Comparison of ENCODE assay signal across 31 cellular contexts in the genomic region with DNA sequence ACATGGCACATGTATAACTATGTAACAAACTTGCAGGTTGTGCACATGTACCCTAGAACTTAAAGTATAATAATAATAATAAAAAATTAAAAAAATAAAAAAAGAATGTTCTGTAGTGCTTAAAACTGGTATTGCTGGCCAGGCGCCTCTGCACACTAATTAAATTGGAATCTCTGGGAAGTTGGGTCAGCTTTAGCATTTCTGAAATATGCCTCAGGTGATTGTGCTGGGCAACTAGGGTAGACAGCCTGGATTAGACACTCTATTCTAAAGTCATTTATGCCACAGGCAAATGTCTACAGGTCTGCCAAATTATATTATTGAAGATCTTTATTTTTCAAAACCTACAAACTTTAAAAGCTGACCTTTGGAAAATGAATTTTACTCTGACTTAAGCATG. TPM values are rescaled to one million over a fixed set of nuclear protein-coding genes. Genes with fewer than 3 reads are reported as not detected.
"Had no signal": no experiment of that assay in that cellular context is flagged by ENCODE, and none has a peak within 500 bp of the region (broad histone marks: within the 10 kb centered on the region; RNA-seq: fewer than 3 reads in every experiment).

No MANE protein-coding gene starts in this region.

- ATAC-seq: activated CD4-positive, alpha-beta T cell treated with anti-CD3 and anti-CD28 coated beads for 36 hours; activated CD8-positive, alpha-beta memory T cell treated with anti-CD3 and anti-CD28 coated beads, Interleukin-2, amount 10 ng/mL, durations not matched to agents 7 days and 5 days; activated CD8-positive, alpha-beta T cell treated with anti-CD3 and anti-CD28 coated beads, Interleukin-2, amount 10 ng/mL, durations not matched to agents 7 days and 5 days; activated naive CD8-positive, alpha-beta T cell treated with anti-CD3 and anti-CD28 coated beads, Interleukin-2, amount 50 U/mL, for 24 hours; body of pancreas; T-helper 17 cell had no signal

- H3K4me3 ChIP-seq: adrenal gland, body of pancreas, cardiac muscle cell, coronary artery, dorsolateral prefrontal cortex, esophagus muscularis mucosa had no signal

- H3K27me3 ChIP-seq: adrenal gland, body of pancreas, dorsolateral prefrontal cortex, esophagus muscularis mucosa had no signal

- DNase-seq: activated CD4-positive, alpha-beta memory T cell treated with anti-CD3 and anti-CD28 coated beads for 36 hours; activated CD4-positive, alpha-beta T cell treated with anti-CD3 and anti-CD28 coated beads for 36 hours; activated CD4-positive, alpha-beta T cell treated with anti-CD3 and anti-CD28 coated beads, Interleukin-2, amount 10 ng/mL, durations not matched to agents 24 days and 14 days; activated CD4-positive, CD25-positive, alpha-beta regulatory T cell; activated CD4-positive, CD25-positive, alpha-beta regulatory T cell treated with anti-CD3 and anti-CD28 coated beads, Interleukin-2, amount 50 U/mL, for 72 hours; activated CD8-positive, alpha-beta memory T cell treated with anti-CD3 and anti-CD28 coated beads, Interleukin-2, amount 10 ng/mL, durations not matched to agents 7 days and 5 days; activated CD8-positive, alpha-beta memory T cell treated with anti-CD3 and anti-CD28 coated beads, Interleukin-2, amount 50 U/mL, for 4 hours; activated CD8-positive, alpha-beta T cell treated with anti-CD3 and anti-CD28 coated beads, Interleukin-2, amount 10 ng/mL, durations not matched to agents 7 days and 5 days; activated effector memory CD4-positive, alpha-beta T cell treated with anti-CD3 and anti-CD28 coated beads, Interleukin-2, amount 50 U/mL, for 16 hours; activated naive CD4-positive, alpha-beta T cell treated with anti-CD3 and anti-CD28 coated beads for 36 hours; activated naive CD8-positive, alpha-beta T cell treated with anti-CD3 and anti-CD28 coated beads for 36 hours; activated naive CD8-positive, alpha-beta T cell treated with anti-CD3 and anti-CD28 coated beads, Interleukin-2, amount 50 U/mL, for 24 hours; activated T-cell treated with anti-CD3 and anti-CD28 coated beads, Interleukin-2, amount 50 U/mL, for 1 hour; activated T-cell treated with anti-CD3 and anti-CD28 coated beads, Interleukin-2, amount 50 U/mL, for 48 hours; adrenal gland; amygdala; aorta; body of pancreas; dorsolateral prefrontal cortex; effector memory CD4-positive, alpha-beta T cell; endodermal cell; erythroblast; head of caudate nucleus; hippocampal formation; T-helper 17 cell; T1000 had no signal

- H3K4me1 ChIP-seq: adrenal gland, esophagus muscularis mucosa had no signal

- H3K27ac ChIP-seq: adrenal gland, body of pancreas, cardiac muscle cell, coronary artery, esophagus muscularis mucosa had no signal

- H3K9me3 ChIP-seq: adrenal gland, body of pancreas, esophagus muscularis mucosa had no signal

- H3K36me3 ChIP-seq: adrenal gland, cardiac muscle cell, esophagus muscularis mucosa had no signal

RNA-seq across cellular contexts. Expression of gene PPM1H, which starts 55.3 kb away (rescaled TPM):
- total RNA-seq: activated CD4-positive, alpha-beta memory T cell treated with anti-CD3 and anti-CD28 coated beads for 36 hours; activated CD4-positive, alpha-beta T cell treated with anti-CD3 and anti-CD28 coated beads, Interleukin-2, amount 10 ng/mL, durations not matched to agents 24 days and 14 days; activated CD8-positive, alpha-beta T cell treated with anti-CD3 and anti-CD28 coated beads, Interleukin-2, amount 10 ng/mL, durations not matched to agents 7 days and 5 days; activated naive CD4-positive, alpha-beta T cell treated with anti-CD3 and anti-CD28 coated beads for 36 hours; activated T-helper 1 cell treated with anti-CD3 and anti-CD28 coated beads, Interleukin-12 subunit alpha, Interleukin-12 subunit beta, Interleukin-2, Interleukin-4 antibody, amounts not matched to agents 30 ng/mL and 10 ng/mL and 1 ng/mL, durations not matched to agents 14 hours and 24 hours and 36 hours; activated T-helper 2 cell treated with anti-CD3 and anti-CD28 coated beads, Interferon-gamma antibody, Interleukin-2, Interleukin-4, amounts not matched to agents 10 μg/mL and 5 μg/mL and 100 μg/mL, durations not matched to agents 14 hours and 24 hours and 36 hours had no signal
